In the genomic region with DNA sequence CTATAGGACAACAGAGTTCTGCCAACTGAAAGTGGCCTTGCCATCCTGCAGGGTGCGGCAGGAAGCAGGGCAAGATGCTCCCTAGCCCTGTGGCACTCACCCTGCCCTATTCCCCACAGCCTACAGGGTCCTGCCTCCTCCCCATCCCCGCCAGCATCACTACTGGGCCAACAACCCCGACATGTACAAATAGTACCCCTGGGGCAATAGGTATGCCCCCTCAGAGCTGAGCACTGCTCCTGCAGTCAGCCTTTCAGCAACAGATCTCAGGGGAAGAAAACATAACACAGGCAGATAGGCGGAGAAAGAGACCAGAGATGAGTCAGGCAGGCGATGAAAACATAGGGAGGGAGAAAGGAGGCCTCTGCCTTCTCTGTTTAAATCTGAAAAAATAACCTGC, we compare ENCODE assay signal across 11 cellular contexts.
DNase-seq lines count a peak whose midpoint lies in the region.
"Had no signal": no experiment of that assay in that cellular context is flagged by ENCODE, and none has a peak within 500 bp of the region (broad histone marks: within the 10 kb centered on the region; RNA-seq: fewer than 3 reads in every experiment).

No MANE protein-coding gene starts in this region.

- DNase-seq in AG08395 (ENCODE audit: low spot score) (peak; percentile 65), LHCN-M2 (ENCODE audit: low read depth) (peak; percentile 75), dermis blood vessel endothelial cell (peak; percentile 62), COLO829 (ENCODE audit: low spot score) (no peak), mucosa of gallbladder (ENCODE audit: low spot score) (no peak), NCI-H146 (lab: John Stamatoyannopoulos, UW) (no peak)
- no peak for DNase-seq in activated naive CD4-positive, alpha-beta T cell treated with anti-CD3 and anti-CD28 coated beads, Interleukin-2, amount 50 U/mL, for 16 hours
- DNase-seq: activated gamma-delta T cell treated with Interleukin-2 at 50 U/mL for 16 hours, NCI-H510A had no signal

- H3K4me1 ChIP-seq in mesodermal cell (ENCODE audit: control insufficient read depth, insufficient read depth, low read length, poor library complexity, severe bottlenecking) = peaks cover 34% of the 10 kb centered on the region

- H3K4me3 ChIP-seq in mesodermal cell (ENCODE audit: extremely low read depth, insufficient read depth, low read length, poor library complexity, severe bottlenecking) = no peak overlapping the region
- H3K4me3 ChIP-seq: hepatocyte had no signal

- no peaks in the 10 kb centered on the region for H3K36me3 ChIP-seq in mesodermal cell (ENCODE audit: control insufficient read depth, insufficient read depth, low read length)

- H3K27ac ChIP-seq in mesodermal cell (ENCODE audit: low read depth, low read length, severe bottlenecking) = peak overlapping the region; percentile 73
- H3K27ac ChIP-seq: hepatocyte had no signal

- 59 to 63% methylated on average over 4 of the region's 5 CpGs for WGBS in mesodermal cell (ENCODE audit: insufficient coverage in 2 of 2), 2 experiments

- peaks cover 12% of the 10 kb centered on the region for H3K9me3 ChIP-seq in mesodermal cell (ENCODE audit: control insufficient read depth, low read length)

Comparison
In these comparisons a context has a peak if more than half of its experiments do, and no peak if none do; other contexts are left out.
1. DNase-seq: peak in AG08395 (single experiment), LHCN-M2 (single experiment) and dermis blood vessel endothelial cell (single experiment); none in COLO829 (single experiment), activated naive CD4-positive, alpha-beta T cell treated with anti-CD3 and anti-CD28 coated beads, Interleukin-2, amount 50 U/mL, for 16 hours (single experiment), mucosa of gallbladder (single experiment) and NCI-H146 (single experiment).